In the genomic region with DNA sequence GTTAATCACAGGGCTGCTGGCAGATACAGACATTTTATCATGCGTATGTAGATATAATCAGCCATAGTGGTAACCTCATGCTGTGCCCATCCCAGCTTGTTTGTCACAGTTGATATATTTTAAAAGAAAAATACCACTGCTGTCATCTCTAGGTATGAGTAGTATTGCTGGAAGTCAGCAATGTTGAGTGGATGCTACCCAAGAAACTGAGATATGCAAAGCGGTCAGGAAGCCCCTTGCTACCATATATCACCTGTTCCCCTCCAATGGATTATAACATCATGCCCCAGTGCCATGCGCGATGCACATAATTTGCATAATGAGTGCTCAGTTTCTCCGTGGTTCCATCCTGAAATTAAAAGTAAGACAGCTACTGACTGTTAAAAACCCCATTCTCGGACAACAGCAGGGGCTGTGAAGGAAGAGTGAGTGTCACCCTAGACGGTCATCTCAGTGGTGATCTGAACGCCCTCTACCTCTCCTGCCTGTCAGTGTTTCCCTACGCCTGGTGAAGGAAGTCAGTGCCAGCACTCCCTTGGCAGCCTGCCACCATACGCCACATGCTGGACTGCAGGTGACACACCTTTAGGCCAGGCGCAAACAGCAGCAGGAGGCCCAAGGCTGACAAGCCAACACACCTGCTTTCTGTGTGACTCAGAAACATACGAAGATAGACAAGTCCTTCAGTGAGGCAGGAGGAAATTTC, we compare ENCODE assay signal across 8 cellular contexts. TPM values are rescaled to one million over a fixed set of nuclear protein-coding genes. Genes with fewer than 3 reads are reported as not detected.
DNase-seq lines count a peak whose midpoint lies in the region; ATAC-seq and TF ChIP-seq lines count a peak whose summit lies in the region.

No MANE protein-coding gene starts in this region.

- ATAC-seq in GM18498 (IDR thresholded peaks at IDR 0.05; ENCODE audit: unreplicated experiment): peak; percentile 62
- ATAC-seq in GM21825 (IDR thresholded peaks at IDR 0.05; ENCODE audit: unreplicated experiment): peak; percentile 63
- peak; percentile 77 for ATAC-seq in left lobe of liver

- peaks cover 12% of the 10 kb centered on the region for H3K27me3 Mint-ChIP-seq in endothelial cell (ENCODE audit: unreplicated experiment)

- DNase-seq in NCI-H1105 (lab: John Stamatoyannopoulos, UW): peak; percentile 86
- DNase-seq in activated CD4-positive, alpha-beta T cell treated with anti-CD3 and anti-CD28 coated beads, Interleukin-2, amount 50 U/mL, for 1 hour: peak; percentile 43
- DNase-seq in left lobe of liver (ENCODE audit: low spot score): peak; percentile 96
- DNase-seq in GOT3 (lab: John Stamatoyannopoulos, UW): no peak
- no peak for DNase-seq in endothelial cell (ENCODE audit: low spot score)
- no peak for DNase-seq in mesenteric fat pad (ENCODE audit: low spot score)

- no peak for TF ChIP-seq CTCF in endothelial cell (IDR thresholded peaks at IDR 0.05; ENCODE audit: unreplicated experiment)

- H3K36me3 Mint-ChIP-seq in endothelial cell (ENCODE audit: low read depth, unreplicated experiment): peaks cover 26% of the 10 kb centered on the region

- H3K27ac Mint-ChIP-seq in endothelial cell (ENCODE audit: unreplicated experiment): no peak overlapping the region

- H3K4me3 Mint-ChIP-seq in endothelial cell (ENCODE audit: unreplicated experiment): no peak overlapping the region

- H3K9me3 Mint-ChIP-seq in endothelial cell (ENCODE audit: unreplicated experiment): no peaks in the 10 kb centered on the region

- H3K4me1 Mint-ChIP-seq in endothelial cell (ENCODE audit: unreplicated experiment): peaks cover 23% of the 10 kb centered on the region

RNA-seq across cellular contexts. Expression of a gene that starts 2.7 kb away (rescaled TPM):
- 12.3 TPM for total RNA-seq in left lobe of liver
- 13.0 TPM for total RNA-seq in endothelial cell (ENCODE audit: unreplicated experiment)
- 39.3 TPM for total RNA-seq in mesenteric fat pad

RNA-seq across cellular contexts. Expression of a gene that starts 39.2 kb away (rescaled TPM):
- total RNA-seq in left lobe of liver: 13.4 TPM
- total RNA-seq in endothelial cell (ENCODE audit: unreplicated experiment): 21.3 TPM
- total RNA-seq in mesenteric fat pad: 41.5 TPM

RNA-seq across cellular contexts. Expression of a gene that starts 55.9 kb away (rescaled TPM):
- total RNA-seq in left lobe of liver (47.6 TPM), endothelial cell (ENCODE audit: unreplicated experiment) (34.8 TPM), mesenteric fat pad (88.8 TPM)

Comparison
In these comparisons a context has a peak if more than half of its experiments do, and no peak if none do; other contexts are left out.
1. DNase-seq: peak in NCI-H1105 (single experiment), activated CD4-positive, alpha-beta T cell treated with anti-CD3 and anti-CD28 coated beads, Interleukin-2, amount 50 U/mL, for 1 hour (single experiment) and left lobe of liver (single experiment); none in GOT3 (single experiment), endothelial cell (single experiment) and mesenteric fat pad (single experiment).
2. Peak in every context shown above with its lines, with median percentiles within 50 percentile points of each other: ATAC-seq.